In the genomic region with DNA sequence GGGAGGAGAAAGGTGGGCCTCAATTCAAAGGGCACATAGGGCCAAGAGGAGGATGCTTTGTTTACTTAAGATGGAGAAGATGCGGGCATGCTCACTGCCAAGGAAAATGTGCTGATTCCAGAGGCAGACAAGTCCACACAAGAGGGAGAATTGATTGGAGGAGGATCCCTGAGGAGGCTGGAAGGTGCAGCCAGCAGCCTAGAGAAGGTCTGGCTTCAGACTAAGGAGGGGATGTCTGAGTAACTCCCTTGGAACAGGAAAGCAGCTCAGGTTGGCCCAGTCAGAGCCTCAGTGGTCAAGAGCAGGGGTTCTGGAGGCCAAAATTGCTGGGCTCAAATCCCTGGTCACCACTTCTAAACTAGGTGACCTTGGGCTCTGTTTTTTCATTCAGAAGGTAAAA, we compare ENCODE assay signal across 23 cellular contexts.
A peak's percentile ranks its signal among the peaks of the same experiment; 100 is the strongest.
DNase-seq lines count a peak whose midpoint lies in the region; ATAC-seq, FAIRE-seq and TF ChIP-seq lines count a peak whose summit lies in the region.
"Had no signal": no experiment of that assay in that cellular context is flagged by ENCODE, and none has a peak within 500 bp of the region (broad histone marks: within the 10 kb centered on the region; RNA-seq: fewer than 3 reads in every experiment).

No MANE protein-coding gene starts in this region.

- TF ChIP-seq POLR2A in vagina (IDR thresholded peaks at IDR 0.05) (no peak), sigmoid colon (IDR thresholded peaks at IDR 0.05) (no peak)

- no peak for TF ChIP-seq EP300 in sigmoid colon (IDR thresholded peaks at IDR 0.05)

- TF ChIP-seq CTCF in bronchial epithelial cell (IDR thresholded peaks at IDR 0.05; ENCODE audit: insufficient read depth, low read length, severe bottlenecking) (no peak), lung (IDR thresholded peaks at IDR 0.05; ENCODE audit: control extremely low read depth, extremely low read depth) (no peak), vagina (IDR thresholded peaks at IDR 0.05) (no peak), sigmoid colon (IDR thresholded peaks at IDR 0.05) (no peak)

- H3K27ac ChIP-seq in lung (ENCODE audit: low read depth in 1 of 2, low read length in 1 of 2), result no peak overlapping the region
- H3K27ac ChIP-seq in vagina, result no peak overlapping the region
- H3K27ac ChIP-seq in sigmoid colon, result no peak overlapping the region
- H3K27ac ChIP-seq: 22Rv1, BLaER1, C4-2B had no signal

- DNase-seq in NCI-H2171 treated with DMSO at 0.1 percent for 48 hours (lab: John Stamatoyannopoulos, UW) (peak; percentile 31), NCI-H2171 (lab: John Stamatoyannopoulos, UW) (no peak), bronchial epithelial cell (ENCODE audit: low read depth) (peak; percentile 22), lung (ENCODE audit: low spot score) (peak; percentile 9), vagina (ENCODE audit: extremely low spot score in 2 of 2) (peak; percentile 71 to 77), RCC 7860 (ENCODE audit: low spot score) (no peak), sigmoid colon (no peak)
- DNase-seq: Caco-2; CD4-positive, CD25-positive, alpha-beta regulatory T cell; CD8-positive, alpha-beta T cell; DMS153; DMS79; EL; GDM1; GOT3; HCEC 1CT had no signal

- no peak overlapping the region for H3K4me3 ChIP-seq in bronchial epithelial cell (ENCODE audit: low read depth, low read length)
- H3K4me3 ChIP-seq in lung, result no peak overlapping the region
- H3K4me3 ChIP-seq in vagina, result no peak overlapping the region
- no peak overlapping the region for H3K4me3 ChIP-seq in sigmoid colon
- H3K4me3 ChIP-seq: BLaER1, GM12878 had no signal

- H3K36me3 ChIP-seq in bronchial epithelial cell (ENCODE audit: control insufficient read depth, insufficient read depth, low read length) (no peaks in the 10 kb centered on the region), lung (ENCODE audit: control insufficient read depth in 2 of 2, insufficient read depth in 2 of 2, low read length in 2 of 2) (no peaks in the 10 kb centered on the region), vagina (no peaks in the 10 kb centered on the region), sigmoid colon (no peaks in the 10 kb centered on the region)
- H3K36me3 ChIP-seq: BLaER1 had no signal

- no peak for ATAC-seq in lung (ENCODE audit: insufficient read depth, low FRiP score)
- ATAC-seq in GM19023 (IDR thresholded peaks at IDR 0.05; ENCODE audit: unreplicated experiment), result no peak
- ATAC-seq: CD8-positive, alpha-beta T cell; GM12878 had no signal

- WGBS in lung, 2 donors, result 79 to 100% methylated on average over 1 of the region's 1 CpG
- WGBS in sigmoid colon, 2 donors, result 42 to 88% methylated on average over 1 of the region's 1 CpG

- intact Hi-C loops in vagina (cut with DNase I), result no loop called here
- intact Hi-C loops in sigmoid colon (cut with DNase I), result no loop called here

- H3K27me3 ChIP-seq in bronchial epithelial cell (ENCODE audit: control insufficient read depth, insufficient read depth, low read length) (no peaks in the 10 kb centered on the region), lung (ENCODE audit: control insufficient read depth, insufficient read depth) (no peaks in the 10 kb centered on the region), vagina (no peaks in the 10 kb centered on the region), sigmoid colon (no peaks in the 10 kb centered on the region)
- H3K27me3 ChIP-seq: BLaER1 had no signal

- H3K9me3 ChIP-seq in lung (ENCODE audit: control insufficient read depth in 2 of 2, insufficient read depth in 1 of 2, low read length in 1 of 2) (peaks cover 0 to 2% of the 10 kb centered on the region in 2 donors), vagina (no peaks in the 10 kb centered on the region), sigmoid colon (peaks cover 0 to 3% (median 0%) of the 10 kb centered on the region in 4 donors)
- H3K9me3 ChIP-seq: BLaER1, Caco-2 had no signal

- FAIRE-seq in bronchial epithelial cell (lab: Jason Lieb, UNC) (no peak), RCC 7860 (lab: Jason Lieb, UNC) (no peak)
- FAIRE-seq: A204.1, GM12878, H54 had no signal

- H3K4me1 ChIP-seq in lung (ENCODE audit: control insufficient read depth in 2 of 2, insufficient read depth in 2 of 2, low read length in 2 of 2) (peaks cover 0 to 5% of the 10 kb centered on the region in 2 donors), vagina (no peaks in the 10 kb centered on the region), sigmoid colon (no peaks in the 10 kb centered on the region)
- H3K4me1 ChIP-seq: BLaER1, Caco-2 had no signal

Comparison
In these comparisons a context has a peak if more than half of its experiments do, and no peak if none do; other contexts are left out.
1. DNase-seq: peak in NCI-H2171 treated with DMSO at 0.1 percent for 48 hours (single experiment), bronchial epithelial cell (single experiment), lung (single experiment) and vagina (2 of 2); none in NCI-H2171 (single experiment), RCC 7860 (single experiment) and sigmoid colon (single experiment).